In genomic region chr15:74815121-74815933, GRCh38 we compare ENCODE assay signal across 14 cellular contexts. TPM values are rescaled to one million over a fixed set of nuclear protein-coding genes. Genes with fewer than 3 reads are reported as not detected.
A peak's percentile ranks its signal among the peaks of the same experiment; 100 is the strongest.
DNase-seq lines count a peak whose midpoint lies in the region; ATAC-seq and TF ChIP-seq lines count a peak whose summit lies in the region.
"Had no signal": no experiment of that assay in that cellular context is flagged by ENCODE, and none has a peak within 500 bp of the region (broad histone marks: within the 10 kb centered on the region; RNA-seq: fewer than 3 reads in every experiment).

No MANE protein-coding gene starts in this region.

- H3K9ac ChIP-seq in parathyroid adenoma: no peak overlapping the region

- no peaks in the 10 kb centered on the region for H3K79me2 ChIP-seq in parathyroid adenoma

- H2AFZ ChIP-seq in parathyroid adenoma: peak overlapping the region; percentile 38

- DNase-seq in G401 (ENCODE audit: low spot score): peak; percentile 91
- DNase-seq in NB4 (ENCODE audit: low read depth): peak; percentile 47
- DNase-seq in cerebellum (ENCODE audit: low spot score): peak; percentile 85
- DNase-seq in activated T-helper 2 cell treated with anti-CD3 and anti-CD28 coated beads, Interferon-gamma antibody, Interleukin-2, Interleukin-4, amounts not matched to agents 10 μg/mL and 5 μg/mL and 100 μg/mL, durations not matched to agents 14 hours and 24 hours and 36 hours (ENCODE audit: low spot score): no peak
- DNase-seq in A673 (ENCODE audit: low spot score): no peak
- no peak for DNase-seq in lower lobe of right lung
- no peak for DNase-seq in DMS79 treated with DMSO at 0.1 percent for 48 hours (lab: John Stamatoyannopoulos, UW)
- DNase-seq: COR-L47, foreskin fibroblast, naive B cell, NCI-H1930, OCI-M1, T1000 had no signal

- no peaks in the 10 kb centered on the region for H3K9me3 Mint-ChIP-seq in activated T-helper 2 cell treated with anti-CD3 and anti-CD28 coated beads, Interferon-gamma antibody, Interleukin-2, Interleukin-4, amounts not matched to agents 10 μg/mL and 5 μg/mL and 100 μg/mL, durations not matched to agents 14 hours and 24 hours and 36 hours
- H3K9me3 Mint-ChIP-seq: naive B cell had no signal

- POLR2A ChIA-PET in A673 (lab: Charles Lee; ENCODE audit: low non-redundant PET): no interaction called here

- H3K9me3 ChIP-seq in parathyroid adenoma (ENCODE audit: control insufficient read depth, low read length) (no peaks in the 10 kb centered on the region), A673 (ENCODE audit: low read depth, low read length, poor library complexity, severe bottlenecking) (no peaks in the 10 kb centered on the region), lower lobe of right lung (no peaks in the 10 kb centered on the region)

- TF ChIP-seq CTCF in NB4 (IDR thresholded peaks at IDR 0.05; ENCODE audit: low read depth, low read length) (no peak), parathyroid adenoma (IDR thresholded peaks at IDR 0.05) (no peak), A673 (conservative IDR thresholded peaks at IDR 0.05; ENCODE audit: low read depth, low read length) (no peak), lower lobe of right lung (IDR thresholded peaks at IDR 0.05) (no peak)

- H3K36me3 ChIP-seq in parathyroid adenoma (ENCODE audit: control insufficient read depth, insufficient read depth, low read length) (no peaks in the 10 kb centered on the region), A673 (ENCODE audit: insufficient read depth, low read length, poor library complexity, severe bottlenecking) (no peaks in the 10 kb centered on the region), lower lobe of right lung (no peaks in the 10 kb centered on the region)

- no peak for ATAC-seq in lower lobe of right lung

- CTCF ChIA-PET in A673 (lab: Charles Lee): no interaction called here

- H3K27ac ChIP-seq in parathyroid adenoma (no peak overlapping the region), A673 (ENCODE audit: low read depth, low read length, poor library complexity, severe bottlenecking) (no peak overlapping the region), lower lobe of right lung (no peak overlapping the region)

- in situ Hi-C loops in G401 (cut with HindIII; ENCODE audit: low sequenced_read_pairs): loop anchor here (5.0 kb wide), 1 partner anchor 38 kb away; no protein-coding TSS in a partner anchor

- H3K36me3 Mint-ChIP-seq in activated T-helper 2 cell treated with anti-CD3 and anti-CD28 coated beads, Interferon-gamma antibody, Interleukin-2, Interleukin-4, amounts not matched to agents 10 μg/mL and 5 μg/mL and 100 μg/mL, durations not matched to agents 14 hours and 24 hours and 36 hours (ENCODE audit: low read depth): no peaks in the 10 kb centered on the region
- H3K36me3 Mint-ChIP-seq: naive B cell had no signal

- peaks cover 2% of the 10 kb centered on the region for H3K27me3 Mint-ChIP-seq in activated T-helper 2 cell treated with anti-CD3 and anti-CD28 coated beads, Interferon-gamma antibody, Interleukin-2, Interleukin-4, amounts not matched to agents 10 μg/mL and 5 μg/mL and 100 μg/mL, durations not matched to agents 14 hours and 24 hours and 36 hours (ENCODE audit: low read depth)

- H3K4me2 ChIP-seq in parathyroid adenoma (ENCODE audit: low read length): no peak overlapping the region

- no TSS peak for BruUV-seq in A673 (replicated peaks; lab: Mats Ljungman, UMichigan)

- H3K4me3 Mint-ChIP-seq in activated T-helper 2 cell treated with anti-CD3 and anti-CD28 coated beads, Interferon-gamma antibody, Interleukin-2, Interleukin-4, amounts not matched to agents 10 μg/mL and 5 μg/mL and 100 μg/mL, durations not matched to agents 14 hours and 24 hours and 36 hours (ENCODE audit: low read depth): no peak overlapping the region

- peaks cover 10% of the 10 kb centered on the region for H3K4me1 Mint-ChIP-seq in activated T-helper 2 cell treated with anti-CD3 and anti-CD28 coated beads, Interferon-gamma antibody, Interleukin-2, Interleukin-4, amounts not matched to agents 10 μg/mL and 5 μg/mL and 100 μg/mL, durations not matched to agents 14 hours and 24 hours and 36 hours (ENCODE audit: low read depth)

- TF ChIP-seq POLR2A in NB4 (IDR thresholded peaks at IDR 0.05; ENCODE audit: extremely low read depth, insufficient read length): no peak

- no peak overlapping the region for H3K4me3 ChIP-seq in NB4 (ENCODE audit: low read depth, low read length)
- no peak overlapping the region for H3K4me3 ChIP-seq in parathyroid adenoma (ENCODE audit: low read depth, low read length)
- no peak overlapping the region for H3K4me3 ChIP-seq in A673 (ENCODE audit: low read depth, low read length, poor library complexity, severe bottlenecking)
- no peak overlapping the region for H3K4me3 ChIP-seq in lower lobe of right lung

- H3K4me1 ChIP-seq in parathyroid adenoma: peaks cover 15% of the 10 kb centered on the region
- H3K4me1 ChIP-seq in A673 (ENCODE audit: insufficient read depth, low read length, poor library complexity, severe bottlenecking): no peaks in the 10 kb centered on the region
- peaks cover 4% of the 10 kb centered on the region for H3K4me1 ChIP-seq in lower lobe of right lung

- H3K27me3 ChIP-seq in parathyroid adenoma (ENCODE audit: control insufficient read depth, insufficient read depth, low read length): no peaks in the 10 kb centered on the region
- H3K27me3 ChIP-seq in A673 (replicated peaks; ENCODE audit: insufficient read depth, low read depth, low read length, poor library complexity): no peaks in the 10 kb centered on the region
- H3K27me3 ChIP-seq in lower lobe of right lung (ENCODE audit: low read depth): no peaks in the 10 kb centered on the region

- intact Hi-C loops in activated T-helper 2 cell treated with anti-CD3 and anti-CD28 coated beads, Interferon-gamma antibody, Interleukin-2, Interleukin-4, amounts not matched to agents 10 μg/mL and 5 μg/mL and 100 μg/mL, durations not matched to agents 14 hours and 24 hours and 36 hours (cut with micrococcal nuclease): no loop called here
- intact Hi-C loops in A673 (cut with micrococcal nuclease; ENCODE audit: unreplicated experiment) (no loop called here), lower lobe of right lung (cut with DNase I) (no loop called here)

- H3K27ac Mint-ChIP-seq in activated T-helper 2 cell treated with anti-CD3 and anti-CD28 coated beads, Interferon-gamma antibody, Interleukin-2, Interleukin-4, amounts not matched to agents 10 μg/mL and 5 μg/mL and 100 μg/mL, durations not matched to agents 14 hours and 24 hours and 36 hours: no peak overlapping the region
- H3K27ac Mint-ChIP-seq: naive B cell had no signal

RNA-seq across cellular contexts. Expression of gene LMAN1L, which starts 2.7 kb away (rescaled TPM):
- total RNA-seq in G401 (2014; rRNA removed; shearing (Covaris generic)): not detected in 2 replicates
- total RNA-seq in cerebellum (0.09 TPM), A673 (2021) (0.80 TPM in 1 of 2 replicates, not detected in the other), lower lobe of right lung (not detected)
- 0.32 TPM in 1 of 2 replicates, not detected in the other for total RNA-seq in activated T-helper 2 cell treated with anti-CD3 and anti-CD28 coated beads, Interferon-gamma antibody, Interleukin-2, Interleukin-4, amounts not matched to agents 10 μg/mL and 5 μg/mL and 100 μg/mL, durations not matched to agents 14 hours and 24 hours and 36 hours

RNA-seq across cellular contexts. Expression of gene CPLX3, which starts 11.1 kb away (rescaled TPM):
- not detected in 2 replicates for total RNA-seq in G401 (2014; rRNA removed; shearing (Covaris generic))
- 1.00 TPM for total RNA-seq in cerebellum
- 0.16 TPM in 1 of 2 replicates, not detected in the other for total RNA-seq in activated T-helper 2 cell treated with anti-CD3 and anti-CD28 coated beads, Interferon-gamma antibody, Interleukin-2, Interleukin-4, amounts not matched to agents 10 μg/mL and 5 μg/mL and 100 μg/mL, durations not matched to agents 14 hours and 24 hours and 36 hours
- total RNA-seq in A673 (2021): 0.17 and 0.28 TPM in 2 replicates
- not detected for total RNA-seq in lower lobe of right lung

RNA-seq across cellular contexts. Expression of gene ULK3, which starts 27.6 kb away (rescaled TPM):
- 32.1 and 40.9 TPM in 2 replicates for total RNA-seq in G401 (2014; rRNA removed; shearing (Covaris generic))
- total RNA-seq in cerebellum (38.7 TPM), A673 (2021) (53.3 and 58.3 TPM in 2 replicates), lower lobe of right lung (40.3 TPM)
- 45.5 and 47.7 TPM in 2 replicates for total RNA-seq in activated T-helper 2 cell treated with anti-CD3 and anti-CD28 coated beads, Interferon-gamma antibody, Interleukin-2, Interleukin-4, amounts not matched to agents 10 μg/mL and 5 μg/mL and 100 μg/mL, durations not matched to agents 14 hours and 24 hours and 36 hours

RNA-seq across cellular contexts. Expression of gene CSK, which starts 33.4 kb away (rescaled TPM):
- 27.8 and 31.3 TPM in 2 replicates for total RNA-seq in G401 (2014; rRNA removed; shearing (Covaris generic))
- total RNA-seq in cerebellum (21.9 TPM), A673 (2021) (90.8 and 103 TPM in 2 replicates), lower lobe of right lung (83.8 TPM)
- total RNA-seq in activated T-helper 2 cell treated with anti-CD3 and anti-CD28 coated beads, Interferon-gamma antibody, Interleukin-2, Interleukin-4, amounts not matched to agents 10 μg/mL and 5 μg/mL and 100 μg/mL, durations not matched to agents 14 hours and 24 hours and 36 hours: 261 and 266 TPM in 2 replicates

RNA-seq across cellular contexts. Expression of gene SCAMP2, which starts 57.8 kb away (rescaled TPM):
- 7.6 and 13.2 TPM in 2 replicates for total RNA-seq in G401 (2014; rRNA removed; shearing (Covaris generic))
- total RNA-seq in cerebellum (12.6 TPM), A673 (2021) (77.9 and 94.4 TPM in 2 replicates), lower lobe of right lung (122 TPM)
- total RNA-seq in activated T-helper 2 cell treated with anti-CD3 and anti-CD28 coated beads, Interferon-gamma antibody, Interleukin-2, Interleukin-4, amounts not matched to agents 10 μg/mL and 5 μg/mL and 100 μg/mL, durations not matched to agents 14 hours and 24 hours and 36 hours: 85.0 and 90.6 TPM in 2 replicates

Comparison
In these comparisons a context has a peak if more than half of its experiments do, and no peak if none do; other contexts are left out.
1. DNase-seq: peak in G401 (single experiment), NB4 (single experiment) and cerebellum (single experiment); none in activated T-helper 2 cell treated with anti-CD3 and anti-CD28 coated beads, Interferon-gamma antibody, Interleukin-2, Interleukin-4, amounts not matched to agents 10 μg/mL and 5 μg/mL and 100 μg/mL, durations not matched to agents 14 hours and 24 hours and 36 hours (single experiment), A673 (single experiment), lower lobe of right lung (single experiment) and DMS79 treated with DMSO at 0.1 percent for 48 hours (single experiment).